1 cellular context compared by ENCODE assay signal in genomic region chr17:77679589-77679988, GRCh38.
TF ChIP-seq lines count a peak whose summit lies in the region.

No MANE protein-coding gene starts in this region.

TF ChIP-seq in H1, 55 proteins besides CTCF, POLR2A, EP300 and RAD21 (continued from another document):
- TF ChIP-seq CHD7 (IDR thresholded peaks at IDR 0.05; ENCODE audit: insufficient replicate concordance, low read length): no peak
- TF ChIP-seq TEAD4 (IDR thresholded peaks at IDR 0.05; ENCODE audit: low read depth, low read length): no peak
- no peak for TF ChIP-seq NANOG (IDR thresholded peaks at IDR 0.05; ENCODE audit: insufficient read depth, low read depth, low read length, poor library complexity, severe bottlenecking)
- no peak for TF ChIP-seq NRF1 (IDR thresholded peaks at IDR 0.05; ENCODE audit: low read depth, low read length)
- no peak for TF ChIP-seq PHF8 (conservative IDR thresholded peaks at IDR 0.05; ENCODE audit: low read depth, low read length)
- no peak for TF ChIP-seq EGR1 (IDR thresholded peaks at IDR 0.05; ENCODE audit: borderline replicate concordance, low read depth, low read length)
- no peak for TF ChIP-seq BCL11A (IDR thresholded peaks at IDR 0.05; ENCODE audit: low read depth in 2 of 2, low read length in 2 of 2)
- TF ChIP-seq JUN (IDR thresholded peaks at IDR 0.05; ENCODE audit: low read depth, low read length): no peak
- no peak for TF ChIP-seq YY1 (IDR thresholded peaks at IDR 0.05; ENCODE audit: low read depth, low read length)
- TF ChIP-seq CHD2 (IDR thresholded peaks at IDR 0.05; ENCODE audit: low read length): no peak
- TF ChIP-seq, protein P1, sequence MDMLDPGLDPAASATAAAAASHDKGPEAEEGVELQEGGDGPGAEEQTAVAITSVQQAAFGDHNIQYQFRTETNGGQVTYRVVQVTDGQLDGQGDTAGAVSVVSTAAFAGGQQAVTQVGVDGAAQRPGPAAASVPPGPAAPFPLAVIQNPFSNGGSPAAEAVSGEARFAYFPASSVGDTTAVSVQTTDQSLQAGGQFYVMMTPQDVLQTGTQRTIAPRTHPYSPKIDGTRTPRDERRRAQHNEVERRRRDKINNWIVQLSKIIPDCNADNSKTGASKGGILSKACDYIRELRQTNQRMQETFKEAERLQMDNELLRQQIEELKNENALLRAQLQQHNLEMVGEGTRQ (IDR thresholded peaks at IDR 0.05; ENCODE audit: low read length): no peak
- no peak for TF ChIP-seq CBX8 (IDR thresholded peaks at IDR 0.05; ENCODE audit: borderline replicate concordance, low read depth, low read length)
- no peak for TF ChIP-seq TAF1 (IDR thresholded peaks at IDR 0.05; ENCODE audit: low read depth, low read length)
- TF ChIP-seq SIN3A (conservative IDR thresholded peaks at IDR 0.05 in 1 of 2, IDR thresholded peaks at IDR 0.05 in 1 of 2; ENCODE audit: low read depth in 1 of 2, low read length in 2 of 2): no peak
TF ChIP-seq in H1: peak in this region for 0.
